22 cellular contexts compared by ENCODE assay signal in the genomic region with DNA sequence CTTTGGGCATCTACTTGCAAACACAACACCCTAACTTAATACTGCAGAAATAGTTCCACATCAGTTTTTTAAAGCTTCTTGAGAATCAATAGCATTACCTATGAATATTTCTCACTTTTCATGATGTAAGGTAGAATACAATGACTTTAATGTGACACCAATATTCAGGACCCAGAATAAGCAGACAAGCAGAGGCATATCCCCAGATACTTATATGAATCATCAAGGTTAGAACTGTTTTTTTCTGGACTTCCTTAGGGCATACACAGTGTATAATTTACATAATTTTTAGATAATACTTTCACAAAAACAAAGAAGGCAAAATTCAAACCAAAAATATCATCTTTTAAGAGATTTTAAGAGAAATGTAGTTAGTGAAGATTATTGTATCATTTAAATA.
DNase-seq lines count a peak whose midpoint lies in the region; ATAC-seq and TF ChIP-seq lines count a peak whose summit lies in the region.
"Had no signal": no experiment of that assay in that cellular context is flagged by ENCODE, and none has a peak within 500 bp of the region (broad histone marks: within the 10 kb centered on the region; RNA-seq: fewer than 3 reads in every experiment).

No MANE protein-coding gene starts in this region.

- H3K36me3 ChIP-seq in mammary epithelial cell (ENCODE audit: insufficient read depth, low read length) = no peaks in the 10 kb centered on the region
- H3K36me3 ChIP-seq in smooth muscle cell (ENCODE audit: low read depth) = no peaks in the 10 kb centered on the region

- TF ChIP-seq CTCF in mammary epithelial cell (conservative IDR thresholded peaks at IDR 0.05 in 1 of 2, IDR thresholded peaks at IDR 0.05 in 1 of 2; ENCODE audit: extremely low read depth in 1 of 2, insufficient read depth in 1 of 2, low read depth in 1 of 2, low read length in 2 of 2) (no peak), smooth muscle cell (IDR thresholded peaks at IDR 0.05; ENCODE audit: borderline replicate concordance, insufficient read depth, poor library complexity, severe bottlenecking) (no peak), CD14-positive monocyte (IDR thresholded peaks at IDR 0.05) (no peak)

- H3K4me3 ChIP-seq in mammary epithelial cell (replicated peaks in 1 of 3; ENCODE audit: insufficient read depth in 1 of 3, low read depth in 2 of 3, low read length in 3 of 3) (no peak overlapping the region), smooth muscle cell (no peak overlapping the region)
- H3K4me3 ChIP-seq: SK-N-MC had no signal

- H3K79me2 ChIP-seq in mammary epithelial cell (ENCODE audit: insufficient read depth, low read length) (no peaks in the 10 kb centered on the region), smooth muscle cell (ENCODE audit: low read depth) (no peaks in the 10 kb centered on the region)

- no TSS peak for BruUV-seq in mammary epithelial cell (replicated peaks; lab: Mats Ljungman, UMichigan)

- DNase-seq in HPDE6-E6E7 (ENCODE audit: extremely low spot score) = peak; percentile 33
- peak; percentile 37 for DNase-seq in mammary epithelial cell
- no peak for DNase-seq in smooth muscle cell (lab: John Stamatoyannopoulos, UW; ENCODE audit: unreplicated experiment)
- DNase-seq in Kasumi-1 (lab: John Stamatoyannopoulos, UW) = no peak
- no peak for DNase-seq in DMS53 (lab: John Stamatoyannopoulos, UW)
- no peak for DNase-seq in CD14-positive monocyte (ENCODE audit: low spot score)
- DNase-seq: C1 segment of cervical spinal cord; CD8-positive, alpha-beta T cell; DMS 273 treated with DMSO at 0.1 percent for 48 hours; DMS79 treated with DMSO at 0.1 percent for 48 hours; GF-D8; NCI-H1092 treated with DMSO at 0.1 percent for 48 hours; NCI-H1436; NCI-H187; NCI-H446 treated with DMSO at 0.1 percent for 48 hours; NCI-H526; NCI-H82; SIG-M5 had no signal

- H3K9me3 Mint-ChIP-seq in CD14-positive monocyte = peaks cover 0 to 5% (median 4%) of the 10 kb centered on the region in 7 donors

- no peaks in the 10 kb centered on the region for H3K27me3 ChIP-seq in mammary epithelial cell (ENCODE audit: insufficient read depth, low read length)
- no peaks in the 10 kb centered on the region for H3K27me3 ChIP-seq in smooth muscle cell (ENCODE audit: low read depth)

- no peaks in the 10 kb centered on the region for H3K4me1 Mint-ChIP-seq in CD14-positive monocyte

- in situ Hi-C loops in mammary epithelial cell (cut with MboI; ENCODE audit: low sequenced_read_pairs in 2 of 2) = no loop called here

- no peaks in the 10 kb centered on the region for H3K9me3 ChIP-seq in mammary epithelial cell (replicated peaks; ENCODE audit: insufficient read depth, low read length)
- H3K9me3 ChIP-seq in smooth muscle cell (replicated peaks; ENCODE audit: low read depth) = no peaks in the 10 kb centered on the region

- H3K4me3 Mint-ChIP-seq in CD14-positive monocyte = no peak overlapping the region
- H3K4me3 Mint-ChIP-seq: CD8-positive, alpha-beta T cell; IgD-negative memory B cell had no signal

- H2AFZ ChIP-seq in mammary epithelial cell (ENCODE audit: low read depth, low read length) (peak overlapping the region; percentile 69), smooth muscle cell (ENCODE audit: low read depth) (no peak overlapping the region)

- ATAC-seq in GM21717 (IDR thresholded peaks at IDR 0.05; ENCODE audit: unreplicated experiment) = peak; percentile 68
- ATAC-seq: CD8-positive, alpha-beta T cell had no signal

- H3K27ac Mint-ChIP-seq in CD14-positive monocyte = no peak overlapping the region
- H3K27ac Mint-ChIP-seq: CD8-positive, alpha-beta T cell had no signal

- H4K20me1 ChIP-seq in mammary epithelial cell (ENCODE audit: insufficient read depth, low read length) = no peaks in the 10 kb centered on the region
- H4K20me1 ChIP-seq in smooth muscle cell (ENCODE audit: low read depth) = no peaks in the 10 kb centered on the region

- no peaks in the 10 kb centered on the region for H3K27me3 Mint-ChIP-seq in CD14-positive monocyte (ENCODE audit: low read depth in 3 of 3)
- H3K27me3 Mint-ChIP-seq: IgD-negative memory B cell had no signal

- intact Hi-C loops in mammary epithelial cell (cut with micrococcal nuclease) (no loop called here), CD14-positive monocyte (cut with micrococcal nuclease) (no loop called here)

- CTCF ChIA-PET in mammary epithelial cell (lab: Charles Lee; ENCODE audit: low non-redundant PET) = interaction anchor here (0.6 kb wide), 1 partner anchor 52 kb away, joined by 3 read pairs; no protein-coding TSS in a partner anchor

- H3K4me2 ChIP-seq in mammary epithelial cell (ENCODE audit: insufficient read depth, low read depth, low read length) = peak overlapping the region; percentile 57
- peak overlapping the region; percentile 19 for H3K4me2 ChIP-seq in smooth muscle cell
- H3K4me2 ChIP-seq: KMS-11 had no signal

- H3K9ac ChIP-seq in mammary epithelial cell (ENCODE audit: insufficient read depth, low read length) (no peak overlapping the region), smooth muscle cell (ENCODE audit: low read depth) (no peak overlapping the region)
- H3K9ac ChIP-seq: KMS-11 had no signal

- dilution Hi-C loops in mammary epithelial cell (cut with HindIII; ENCODE audit: low sequenced_read_pairs) = no loop called here

- no peaks in the 10 kb centered on the region for H3K36me3 Mint-ChIP-seq in CD14-positive monocyte
- H3K36me3 Mint-ChIP-seq: CD8-positive, alpha-beta T cell; IgD-negative memory B cell had no signal

- H3K4me1 ChIP-seq in mammary epithelial cell (ENCODE audit: insufficient read depth, low read length) (no peaks in the 10 kb centered on the region), smooth muscle cell (ENCODE audit: low read depth) (no peaks in the 10 kb centered on the region)

- H3K27ac ChIP-seq in mammary epithelial cell (ENCODE audit: insufficient read depth, low read depth, low read length) = no peak overlapping the region
- H3K27ac ChIP-seq in smooth muscle cell (ENCODE audit: low read depth) = peak overlapping the region; percentile 16
- H3K27ac ChIP-seq: KMS-11, SK-N-MC had no signal

- H3F3A ChIP-seq in smooth muscle cell (ENCODE audit: low read depth) = no peaks in the 10 kb centered on the region

Comparison
In these comparisons a context has a peak if more than half of its experiments do, and no peak if none do; other contexts are left out.
1. DNase-seq: peak in HPDE6-E6E7 (single experiment) and mammary epithelial cell (single experiment); none in smooth muscle cell (single experiment), Kasumi-1 (0 of 2), DMS53 (single experiment) and CD14-positive monocyte (single experiment).